33 cellular contexts compared by ENCODE assay signal in genomic region chr3:131261137-131261536, GRCh38.
"Had no signal": no experiment of that assay in that cellular context is flagged by ENCODE, and none has a peak within 500 bp of the region (broad histone marks: within the 10 kb centered on the region; RNA-seq: fewer than 3 reads in every experiment).

No MANE protein-coding gene starts in this region.

- H3K36me3 ChIP-seq: MG63 had no signal

- H3K4me3 ChIP-seq: MG63 had no signal

- H3K9ac ChIP-seq: KMS-11 had no signal

- H3K27ac ChIP-seq: KMS-11 had no signal

- H3K27me3 ChIP-seq: MG63 had no signal

- H3K4me2 ChIP-seq: KMS-11 had no signal

- DNase-seq: Karpas-422, Kasumi-1, KG1, MG63, MM.1S, MV-4-11, NCI-H1048, NCI-H1092, NCI-H1092 treated with DMSO at 0.1 percent for 48 hours, NCI-H1105, NCI-H1105 treated with DMSO at 0.1 percent for 48 hours, NCI-H1417, NCI-H1417 treated with DMSO at 0.1 percent for 48 hours, NCI-H1436, NCI-H1436 treated with DMSO at 0.1 percent for 48 hours, NCI-H146, NCI-H1694, NCI-H1694 treated with DMSO at 0.1 percent for 48 hours, NCI-H187, NCI-H187 treated with DMSO at 0.1 percent for 48 hours, NCI-H1930, NCI-H2029, NCI-H2029 treated with DMSO at 0.1 percent for 48 hours, NCI-H2081, NCI-H2081 treated with DMSO at 0.1 percent for 48 hours, NCI-H2107, NCI-H2171, NCI-H2171 treated with DMSO at 0.1 percent for 48 hours, NCI-H2227 treated with DMSO at 0.1 percent for 48 hours, NCI-H345, NCI-H446, NCI-H446 treated with DMSO at 0.1 percent for 48 hours had no signal
